Comparison of ENCODE assay signal across 12 cellular contexts in the genomic region with DNA sequence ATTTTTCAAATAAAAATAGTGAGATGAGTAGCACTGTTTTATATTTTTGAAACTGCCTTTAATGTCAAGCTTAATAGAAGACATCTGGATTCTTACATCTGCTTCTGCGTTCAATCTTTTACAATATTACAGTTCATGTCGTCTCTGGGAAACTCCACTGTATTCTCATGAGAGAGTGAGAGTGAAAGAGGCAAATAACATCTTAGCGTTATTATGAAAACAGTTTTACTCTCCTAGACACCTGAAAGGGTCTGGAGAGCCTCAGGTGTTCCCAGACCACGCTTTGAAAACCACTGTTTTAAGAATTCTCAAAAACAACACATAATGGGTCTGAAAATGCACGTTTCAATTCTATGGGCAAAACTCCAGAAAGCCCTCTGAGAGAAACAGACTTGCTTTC.
DNase-seq lines count a peak whose midpoint lies in the region; ATAC-seq and TF ChIP-seq lines count a peak whose summit lies in the region.
"Had no signal": no experiment of that assay in that cellular context is flagged by ENCODE, and none has a peak within 500 bp of the region (broad histone marks: within the 10 kb centered on the region; RNA-seq: fewer than 3 reads in every experiment).

No MANE protein-coding gene starts in this region.

- POLR2A ChIA-PET in SK-N-SH (lab: Yijun Ruan, JAX), result no interaction called here

- H3K9ac ChIP-seq in SK-N-SH (peak overlapping the region; percentile 62), skeletal muscle tissue (ENCODE audit: low read depth in 1 of 3, low read length in 3 of 3) (no peak overlapping the region)

- TF ChIP-seq RAD21 in SK-N-SH (IDR thresholded peaks at IDR 0.05; ENCODE audit: low read length), result no peak

- DNase-seq in SK-N-SH (no peak), NCI-H2227 (lab: John Stamatoyannopoulos, UW; ENCODE audit: unreplicated experiment) (no peak), GOT3 (lab: John Stamatoyannopoulos, UW) (no peak), SW480 (ENCODE audit: low spot score) (no peak)
- DNase-seq in effector memory CD8-positive, alpha-beta T cell, result no peak
- DNase-seq: amniotic stem cell, substantia nigra, T-helper 9 cell had no signal

- H3K4me3 Mint-ChIP-seq in effector memory CD8-positive, alpha-beta T cell, result no peak overlapping the region

- peak overlapping the region; percentile 11; the same call in 1 of the 2 replicates for H2AFZ ChIP-seq in SK-N-SH (ENCODE audit: low read depth)

- H3K36me3 ChIP-seq in SK-N-SH (replicated peaks in 1 of 2; ENCODE audit: control insufficient read depth in 1 of 2, insufficient read depth in 2 of 2, low read length in 1 of 2), result peaks cover 0 to 11% of the 10 kb centered on the region in 2 experiments
- H3K36me3 ChIP-seq in skeletal muscle tissue (ENCODE audit: control insufficient read depth in 3 of 3, insufficient read depth in 3 of 3, low read length in 3 of 3), result no peaks in the 10 kb centered on the region
- H3K36me3 ChIP-seq: prostate gland had no signal

- H3K36me3 Mint-ChIP-seq in effector memory CD8-positive, alpha-beta T cell (ENCODE audit: insufficient read depth), result no peaks in the 10 kb centered on the region

- no peaks in the 10 kb centered on the region for H3K9me2 ChIP-seq in SK-N-SH

- H3K27ac ChIP-seq in SK-N-SH (ENCODE audit: low read depth in 2 of 2, low read length in 1 of 2) (peak overlapping the region; percentile 86 to 91; a peak in 3 of 4 replicates), skeletal muscle tissue (ENCODE audit: low read depth, low read length) (peak overlapping the region; percentile 39)
- H3K27ac ChIP-seq: prostate gland had no signal

- H3K4me2 ChIP-seq in SK-N-SH, result peak overlapping the region; percentile 38; the same call in 1 of the 2 replicates

- H3K9me3 ChIP-seq in SK-N-SH, result no peaks in the 10 kb centered on the region
- no peaks in the 10 kb centered on the region for H3K9me3 ChIP-seq in skeletal muscle tissue (ENCODE audit: control insufficient read depth in 3 of 3, low read length in 3 of 3)
- H3K9me3 ChIP-seq: prostate gland had no signal

- no peaks in the 10 kb centered on the region for H4K20me1 ChIP-seq in SK-N-SH (ENCODE audit: insufficient read depth)

- peaks cover 55% of the 10 kb centered on the region for H3F3A ChIP-seq in SK-N-SH (replicated peaks; ENCODE audit: insufficient read depth)

- H3K4me1 Mint-ChIP-seq in effector memory CD8-positive, alpha-beta T cell (ENCODE audit: low read depth in 2 of 2), result peaks cover 0 to 6% of the 10 kb centered on the region in 2 donors

- no peaks in the 10 kb centered on the region for H3K27me3 ChIP-seq in SK-N-SH (ENCODE audit: insufficient read depth)
- no peaks in the 10 kb centered on the region for H3K27me3 ChIP-seq in skeletal muscle tissue (ENCODE audit: control insufficient read depth in 3 of 3, insufficient read depth in 3 of 3, low read length in 3 of 3)

- H3K79me2 ChIP-seq in SK-N-SH (ENCODE audit: insufficient read depth), result peaks cover 98% of the 10 kb centered on the region

- CTCF ChIA-PET in SK-N-SH (lab: Yijun Ruan, JAX), result no interaction called here

- WGBS in SK-N-SH (ENCODE audit: low lambda C conversion rate), result 7% methylated on average over 5 of the region's 5 CpGs

- H3K4me3 ChIP-seq in SK-N-SH (ENCODE audit: low read depth in 2 of 2, low read length in 1 of 2), result no peak overlapping the region; a peak in 1 of 4 replicates
- no peak overlapping the region for H3K4me3 ChIP-seq in skeletal muscle tissue (ENCODE audit: low read length in 3 of 3)
- H3K4me3 ChIP-seq: prostate gland had no signal

- ATAC-seq in GM19438 (IDR thresholded peaks at IDR 0.05; ENCODE audit: low read depth, unreplicated experiment), result peak; percentile 84
- peak; percentile 69 for ATAC-seq in HG02970 (IDR thresholded peaks at IDR 0.05; ENCODE audit: low FRiP score, unreplicated experiment)
- no peak for ATAC-seq in effector memory CD8-positive, alpha-beta T cell (replicated peaks)

- H3K4me1 ChIP-seq in SK-N-SH (ENCODE audit: control insufficient read depth in 1 of 2, insufficient read depth in 2 of 2, low read depth in 1 of 2, low read length in 1 of 2) (peaks cover 3 to 43% of the 10 kb centered on the region in 2 experiments), skeletal muscle tissue (ENCODE audit: control insufficient read depth in 3 of 3, insufficient read depth in 3 of 3, low read length in 3 of 3) (peaks cover 0 to 30% (median 4%) of the 10 kb centered on the region in 3 donors)
- H3K4me1 ChIP-seq: prostate gland had no signal

- no peaks in the 10 kb centered on the region for H3K27me3 Mint-ChIP-seq in effector memory CD8-positive, alpha-beta T cell

- H3K27ac Mint-ChIP-seq in effector memory CD8-positive, alpha-beta T cell, result no peak overlapping the region

- no peaks in the 10 kb centered on the region for H3K9me3 Mint-ChIP-seq in effector memory CD8-positive, alpha-beta T cell

- TF ChIP-seq EP300 in SK-N-SH (IDR thresholded peaks at IDR 0.05; ENCODE audit: borderline replicate concordance in 1 of 2, low read depth in 1 of 2, low read length in 1 of 2), result no peak

- TF ChIP-seq CTCF in SK-N-SH (IDR thresholded peaks at IDR 0.05), result no peak

TF ChIP-seq in SK-N-SH, 30 proteins besides CTCF, POLR2A, EP300 and RAD21:
- no peak for TF ChIP-seq GABPA (IDR thresholded peaks at IDR 0.05; ENCODE audit: low read depth)
- TF ChIP-seq NFIC (IDR thresholded peaks at IDR 0.05; ENCODE audit: borderline replicate concordance), result no peak
- no peak for TF ChIP-seq FOXJ3 (CRISPR knock-in tag; IDR thresholded peaks at IDR 0.05)
- TF ChIP-seq NRF1 (IDR thresholded peaks at IDR 0.05; ENCODE audit: low read depth, low read length), result no peak
- no peak for TF ChIP-seq MEF2A (IDR thresholded peaks at IDR 0.05; ENCODE audit: borderline replicate concordance, low read depth)
- no peak for TF ChIP-seq TEAD4 (IDR thresholded peaks at IDR 0.05; ENCODE audit: borderline replicate concordance, insufficient read depth)
- peak; percentile 72 for TF ChIP-seq TCF12 (IDR thresholded peaks at IDR 0.05)
- TF ChIP-seq EZH2phosphoT487 (IDR thresholded peaks at IDR 0.05; ENCODE audit: borderline replicate concordance, low read depth), result no peak
- no peak for TF ChIP-seq TAF1 (IDR thresholded peaks at IDR 0.05; ENCODE audit: borderline replicate concordance, low read depth, low read length)
- no peak for TF ChIP-seq RFX5 (IDR thresholded peaks at IDR 0.05; ENCODE audit: low read length)
- TF ChIP-seq, protein P1, sequence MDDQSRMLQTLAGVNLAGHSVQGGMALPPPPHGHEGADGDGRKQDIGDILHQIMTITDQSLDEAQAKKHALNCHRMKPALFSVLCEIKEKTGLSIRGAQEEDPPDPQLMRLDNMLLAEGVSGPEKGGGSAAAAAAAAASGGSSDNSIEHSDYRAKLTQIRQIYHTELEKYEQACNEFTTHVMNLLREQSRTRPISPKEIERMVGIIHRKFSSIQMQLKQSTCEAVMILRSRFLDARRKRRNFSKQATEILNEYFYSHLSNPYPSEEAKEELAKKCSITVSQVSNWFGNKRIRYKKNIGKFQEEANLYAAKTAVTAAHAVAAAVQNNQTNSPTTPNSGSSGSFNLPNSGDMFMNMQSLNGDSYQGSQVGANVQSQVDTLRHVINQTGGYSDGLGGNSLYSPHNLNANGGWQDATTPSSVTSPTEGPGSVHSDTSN (IDR thresholded peaks at IDR 0.05), result 0 out of 2 replicates have a peak, but pooled peaks have one; percentile 7
- no peak for TF ChIP-seq ELF1 (IDR thresholded peaks at IDR 0.05)
